ENCODE assay signal across 8 cellular contexts in genomic region chr22:29306175-29306829, GRCh38. TPM values are rescaled to one million over a fixed set of nuclear protein-coding genes. Genes with fewer than 3 reads are reported as not detected.
A peak's percentile ranks its signal among the peaks of the same experiment; 100 is the strongest.
DNase-seq lines count a peak whose midpoint lies in the region; ATAC-seq and TF ChIP-seq lines count a peak whose summit lies in the region.

TSS of gene GAS2L1 (plus strand) at chr22:29306650. CDS start at chr22:29308106, 1,456 bp downstream.

- TF ChIP-seq CTCF in astrocyte of the cerebellum (IDR thresholded peaks at IDR 0.05; ENCODE audit: low read depth, low read length, missing control alignments) (peak; percentile 27), right atrium auricular region (IDR thresholded peaks at IDR 0.05) (peak; percentile 63 to 88)

- H3K4me3 ChIP-seq in astrocyte of the cerebellum (ENCODE audit: low read depth, low read length) (peak within 1 kb of the TSS; percentile 66), right atrium auricular region (peak within 1 kb of the TSS; percentile 81 to 91)

- DNase-seq in DMS114 treated with DMSO at 0.1 percent for 48 hours (lab: John Stamatoyannopoulos, UW; ENCODE audit: unreplicated experiment), result peak; percentile 65
- DNase-seq in HUDEP-2 (lab: John Stamatoyannopoulos, UW; ENCODE audit: unreplicated experiment in 76 of 76), result peak in 73 of 76 experiments; percentile 23 to 87 (median 74)
- DNase-seq in SHP77 (lab: John Stamatoyannopoulos, UW), result peak; percentile 64 to 76
- no peak for DNase-seq in astrocyte of the cerebellum (ENCODE audit: low read depth)
- DNase-seq in right atrium auricular region (ENCODE audit: low spot score), result peak; percentile 89
- peak; percentile 50 for DNase-seq in pons (ENCODE audit: low spot score)

- H3K27me3 ChIP-seq in right atrium auricular region, result no peaks in the 10 kb centered on the region

- peaks cover 0 to 54% of the 10 kb centered on the region in 2 donors for H3K4me1 ChIP-seq in right atrium auricular region

- no peak for ATAC-seq in HG03460 (IDR thresholded peaks at IDR 0.05; ENCODE audit: unreplicated experiment)
- no peak for ATAC-seq in GM19452 (IDR thresholded peaks at IDR 0.05; ENCODE audit: unreplicated experiment)

- in situ Hi-C loops in astrocyte of the cerebellum (cut with HindIII; ENCODE audit: low sequenced_read_pairs), result no loop called here

- H3K36me3 ChIP-seq in right atrium auricular region, result no peaks in the 10 kb centered on the region

- H3K27ac ChIP-seq in right atrium auricular region, result peak within 1 kb of the TSS; percentile 88 to 89

- H3K9me3 ChIP-seq in right atrium auricular region, result no peaks in the 10 kb centered on the region

RNA-seq across cellular contexts. Expression of gene GAS2L1, which starts in this region (rescaled TPM):
- 10 to 100 TPM; 19.4 to 28.0 TPM for total RNA-seq in right atrium auricular region
